In genomic region chr7:93036807-93037206, GRCh38 we compare ENCODE assay signal across 10 cellular contexts.
DNase-seq lines count a peak whose midpoint lies in the region; ATAC-seq and TF ChIP-seq lines count a peak whose summit lies in the region.
"Had no signal": no experiment of that assay in that cellular context is flagged by ENCODE, and none has a peak within 500 bp of the region (broad histone marks: within the 10 kb centered on the region; RNA-seq: fewer than 3 reads in every experiment).

No MANE protein-coding gene starts in this region.

- H3K27me3 Mint-ChIP-seq in central memory CD8-positive, alpha-beta T cell, result no peaks in the 10 kb centered on the region
- H3K27me3 Mint-ChIP-seq in progenitor cell of endocrine pancreas, result no peaks in the 10 kb centered on the region

- intact Hi-C loops in sciatic nerve (cut with DNase I), result no loop called here

- no peak for DNase-seq in central memory CD8-positive, alpha-beta T cell (ENCODE audit: low spot score in 2 of 2)
- DNase-seq in sciatic nerve (ENCODE audit: low spot score) (no peak), progenitor cell of endocrine pancreas (ENCODE audit: low spot score, unreplicated experiment) (no peak), Kasumi-1 (lab: John Stamatoyannopoulos, UW) (no peak), NCI-H226 (no peak)
- DNase-seq: HCEC 1CT, occipital lobe had no signal

- peak; percentile 97 for ATAC-seq in GM18519 (IDR thresholded peaks at IDR 0.05; ENCODE audit: low FRiP score, unreplicated experiment)
- ATAC-seq in GM21381 (IDR thresholded peaks at IDR 0.05; ENCODE audit: unreplicated experiment), result peak; percentile 87
- peak; percentile 92 for ATAC-seq in HG03432 (IDR thresholded peaks at IDR 0.05; ENCODE audit: unreplicated experiment)
- peak; percentile 46 for ATAC-seq in central memory CD8-positive, alpha-beta T cell (replicated peaks; ENCODE audit: extremely low read depth, poor library complexity, severe bottlenecking)
- no peak for ATAC-seq in sciatic nerve

- no peaks in the 10 kb centered on the region for H3K4me1 Mint-ChIP-seq in central memory CD8-positive, alpha-beta T cell
- H3K4me1 Mint-ChIP-seq in progenitor cell of endocrine pancreas (ENCODE audit: low read depth), result no peaks in the 10 kb centered on the region

- no peak overlapping the region for H3K4me3 Mint-ChIP-seq in central memory CD8-positive, alpha-beta T cell
- no peak overlapping the region for H3K4me3 Mint-ChIP-seq in progenitor cell of endocrine pancreas (ENCODE audit: low read depth)

- no peaks in the 10 kb centered on the region for H3K9me3 Mint-ChIP-seq in central memory CD8-positive, alpha-beta T cell
- peaks cover 8% of the 10 kb centered on the region for H3K9me3 Mint-ChIP-seq in progenitor cell of endocrine pancreas (ENCODE audit: low read depth)

- TF ChIP-seq CTCF in progenitor cell of endocrine pancreas (IDR thresholded peaks at IDR 0.05; ENCODE audit: unreplicated experiment), result no peak

- peaks cover 2% of the 10 kb centered on the region for H3K36me3 Mint-ChIP-seq in central memory CD8-positive, alpha-beta T cell (ENCODE audit: insufficient read depth)
- H3K36me3 Mint-ChIP-seq in progenitor cell of endocrine pancreas (ENCODE audit: insufficient read depth), result no peaks in the 10 kb centered on the region

- no peak overlapping the region for H3K27ac Mint-ChIP-seq in central memory CD8-positive, alpha-beta T cell (ENCODE audit: low read depth)
- no peak overlapping the region for H3K27ac Mint-ChIP-seq in progenitor cell of endocrine pancreas
